In the genomic region with DNA sequence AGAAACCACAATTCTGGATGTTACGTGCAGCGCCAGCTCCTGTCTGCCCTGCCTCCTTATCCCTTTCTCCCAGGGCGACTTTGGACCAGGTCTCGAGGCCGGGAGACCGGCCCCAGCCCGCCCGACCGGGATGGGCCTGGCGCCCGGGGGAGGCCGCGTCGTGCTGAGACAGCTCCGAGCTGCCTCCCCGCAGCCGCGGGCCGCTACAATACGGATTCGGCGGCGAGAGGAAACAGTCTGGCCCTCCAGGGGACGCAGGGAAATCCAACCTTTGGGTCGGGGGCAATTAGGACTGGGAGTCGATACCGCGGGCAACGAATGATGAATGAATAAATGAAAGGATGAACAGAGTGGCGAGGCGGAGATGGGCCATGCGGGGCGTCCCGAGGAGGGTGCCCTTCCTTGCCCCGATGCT, we compare ENCODE assay signal across 9 cellular contexts. TPM values are rescaled to one million over a fixed set of nuclear protein-coding genes. Genes with fewer than 3 reads are reported as not detected.
DNase-seq lines count a peak whose midpoint lies in the region; ATAC-seq and TF ChIP-seq lines count a peak whose summit lies in the region.
"Had no signal": no experiment of that assay in that cellular context is flagged by ENCODE, and none has a peak within 500 bp of the region (broad histone marks: within the 10 kb centered on the region; RNA-seq: fewer than 3 reads in every experiment).

No MANE protein-coding gene starts in this region.

- H3K27me3 ChIP-seq in HCT116 (ENCODE audit: insufficient read depth, low read length) (no peaks in the 10 kb centered on the region), spleen (replicated peaks in 1 of 7) (peaks cover 0 to 51% (median 16%) of the 10 kb centered on the region in 7 donors)

- H3K9me2 ChIP-seq in HCT116 (ENCODE audit: insufficient read depth) = no peaks in the 10 kb centered on the region

- 7 to 24% (median 20%) methylated on average over 29 to 35 of the region's 35 CpGs for WGBS in spleen, 5 donors

- H3K4me1 ChIP-seq in HCT116 (ENCODE audit: control insufficient read depth in 1 of 2, insufficient read depth in 2 of 2, low read length in 2 of 2) (peaks cover 5 to 32% of the 10 kb centered on the region in 2 experiments; a peak in 3 of 4 replicates), spleen (peaks cover 0 to 64% (median 27%) of the 10 kb centered on the region in 6 donors)

- TF ChIP-seq CTCF in HCT116 (IDR thresholded peaks at IDR 0.05 in 2 of 3, conservative IDR thresholded peaks at IDR 0.05 in 1 of 3; ENCODE audit: borderline replicate concordance in 1 of 3, insufficient read depth in 1 of 3, low read depth in 2 of 3, low read length in 2 of 3) (no peak), astrocyte of the spinal cord (IDR thresholded peaks at IDR 0.05; ENCODE audit: low read depth, low read length) (no peak), spleen (IDR thresholded peaks at IDR 0.05 in 8 of 11, conservative IDR thresholded peaks at IDR 0.05 in 3 of 11) (no peak)

- peak overlapping the region; percentile 93 for H3K4me2 ChIP-seq in HCT116 (ENCODE audit: low read length)

- peak overlapping the region; percentile 74 for H3K9ac ChIP-seq in HCT116 (ENCODE audit: low read length)

- H3K4me3 ChIP-seq in HCT116 (replicated peaks in 1 of 2; ENCODE audit: low read depth in 1 of 2, low read length in 2 of 2) = peak overlapping the region; percentile 64 to 78
- peak overlapping the region; percentile 27 for H3K4me3 ChIP-seq in astrocyte of the spinal cord (ENCODE audit: low read depth, low read length)
- H3K4me3 ChIP-seq in spleen = peak overlapping the region; percentile 7 to 68 (median 34)

- CTCF ChIA-PET in HCT116 (lab: Charles Lee) = interaction anchor here (1.2 to 1.5 kb wide), 2 partner anchors 8 to 30 kb away, joined by 4 to 12 read pairs; no protein-coding TSS in a partner anchor

- RAD21 ChIA-PET in HCT116 (lab: Charles Lee; ENCODE audit: low non-redundant PET in 1 of 2, low total read pairs in 2 of 2, uncharacterized antibody in 2 of 2, unreplicated experiment in 2 of 2) = interaction anchor here in 1 of 2 experiments (1.4 kb wide), 1 partner anchor 444 kb away, joined by 3 read pairs; no protein-coding TSS in a partner anchor

- in situ Hi-C loops in astrocyte of the spinal cord (cut with HindIII; ENCODE audit: low sequenced_read_pairs) = no loop called here

- H3K27ac ChIP-seq in HCT116 (ENCODE audit: low read depth, low read length) (peak overlapping the region; percentile 63), spleen (no peak overlapping the region)

- no peak overlapping the region for H2AFZ ChIP-seq in HCT116 (ENCODE audit: low read depth, low read length, poor library complexity, severe bottlenecking)

- H4K20me1 ChIP-seq in HCT116 (ENCODE audit: insufficient read depth) = peaks cover 19% of the 10 kb centered on the region; the same call in 1 of the 2 replicates

- DNase-seq in HCT116 (ENCODE audit: low read depth, low spot score) = no peak
- DNase-seq in astrocyte of the spinal cord (ENCODE audit: low read depth, low spot score) = no peak
- DNase-seq in islet precursor cell = peak; percentile 62
- DNase-seq in spleen = no peak
- DNase-seq in medulla oblongata (ENCODE audit: extremely low spot score) = no peak
- DNase-seq in COR-L47 (lab: John Stamatoyannopoulos, UW) = no peak
- DNase-seq in HUDEP-2 (lab: John Stamatoyannopoulos, UW; ENCODE audit: unreplicated experiment in 76 of 76) = no peak
- no peak for DNase-seq in erythroblast (lab: John Stamatoyannopoulos, UW)
- DNase-seq: KBM-7 had no signal

- POLR2A ChIA-PET in HCT116 (lab: Charles Lee) = interaction anchor here (0.7 to 1.4 kb wide), 4 partner anchors 10 to 91 kb away, joined by 3 to 6 read pairs (median 4); a partner anchor contains a TSS

- TF ChIP-seq POLR2A in HCT116 (IDR thresholded peaks at IDR 0.05; ENCODE audit: borderline replicate concordance, extremely low read depth, insufficient read depth, insufficient read length) = no peak
- TF ChIP-seq POLR2A in spleen (IDR thresholded peaks at IDR 0.05) = no peak
- no peak for TF ChIP-seq POLR2A in erythroblast (IDR thresholded peaks at IDR 0.05; ENCODE audit: low read length)

- no peaks in the 10 kb centered on the region for H3K79me2 ChIP-seq in HCT116 (ENCODE audit: insufficient read depth, low read length)

- intact Hi-C loops in HCT116 (cut with micrococcal nuclease) (no loop called here), spleen (cut with DNase I; ENCODE audit: low total_unique reads) (no loop called here)

- ATAC-seq in HCT116 = peak; percentile 20

- no TSS peak for BruUV-seq in HCT116 (replicated peaks; lab: Mats Ljungman, UMichigan)

- H3K36me3 ChIP-seq in HCT116 (ENCODE audit: control insufficient read depth in 1 of 2, insufficient read depth in 2 of 2, low read length in 2 of 2) = peaks cover 15 to 28% of the 10 kb centered on the region in 2 experiments; a peak in 3 of 4 replicates
- peaks cover 8 to 42% (median 37%) of the 10 kb centered on the region in 6 donors for H3K36me3 ChIP-seq in spleen

- no peak for TF ChIP-seq RAD21 in HCT116 (IDR thresholded peaks at IDR 0.05; ENCODE audit: low read depth)

- H3K9me3 ChIP-seq in HCT116 (ENCODE audit: control insufficient read depth in 1 of 2, insufficient read depth in 1 of 2, low read depth in 1 of 2, low read length in 2 of 2) (no peaks in the 10 kb centered on the region), spleen (no peaks in the 10 kb centered on the region)

TF ChIP-seq in HCT116, 20 proteins besides CTCF, POLR2A, EP300 and RAD21:
- TF ChIP-seq FOSL1 (IDR thresholded peaks at IDR 0.05; ENCODE audit: low read depth) = no peak
- TF ChIP-seq, protein P1, sequence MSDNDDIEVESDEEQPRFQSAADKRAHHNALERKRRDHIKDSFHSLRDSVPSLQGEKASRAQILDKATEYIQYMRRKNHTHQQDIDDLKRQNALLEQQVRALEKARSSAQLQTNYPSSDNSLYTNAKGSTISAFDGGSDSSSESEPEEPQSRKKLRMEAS (IDR thresholded peaks at IDR 0.05) = 0 out of 2 replicates have a peak, but pooled peaks have one; percentile 22
- TF ChIP-seq YY1 (IDR thresholded peaks at IDR 0.05; ENCODE audit: extremely low read depth, insufficient replicate concordance, low read depth, low read length) = no peak
- TF ChIP-seq POLR2AphosphoS5 (IDR thresholded peaks at IDR 0.05; ENCODE audit: low read depth, low read length) = no peak
- TF ChIP-seq ZNF274 (IDR thresholded peaks at IDR 0.05; ENCODE audit: low read depth, low read length) = no peak
- TF ChIP-seq, protein P2, sequence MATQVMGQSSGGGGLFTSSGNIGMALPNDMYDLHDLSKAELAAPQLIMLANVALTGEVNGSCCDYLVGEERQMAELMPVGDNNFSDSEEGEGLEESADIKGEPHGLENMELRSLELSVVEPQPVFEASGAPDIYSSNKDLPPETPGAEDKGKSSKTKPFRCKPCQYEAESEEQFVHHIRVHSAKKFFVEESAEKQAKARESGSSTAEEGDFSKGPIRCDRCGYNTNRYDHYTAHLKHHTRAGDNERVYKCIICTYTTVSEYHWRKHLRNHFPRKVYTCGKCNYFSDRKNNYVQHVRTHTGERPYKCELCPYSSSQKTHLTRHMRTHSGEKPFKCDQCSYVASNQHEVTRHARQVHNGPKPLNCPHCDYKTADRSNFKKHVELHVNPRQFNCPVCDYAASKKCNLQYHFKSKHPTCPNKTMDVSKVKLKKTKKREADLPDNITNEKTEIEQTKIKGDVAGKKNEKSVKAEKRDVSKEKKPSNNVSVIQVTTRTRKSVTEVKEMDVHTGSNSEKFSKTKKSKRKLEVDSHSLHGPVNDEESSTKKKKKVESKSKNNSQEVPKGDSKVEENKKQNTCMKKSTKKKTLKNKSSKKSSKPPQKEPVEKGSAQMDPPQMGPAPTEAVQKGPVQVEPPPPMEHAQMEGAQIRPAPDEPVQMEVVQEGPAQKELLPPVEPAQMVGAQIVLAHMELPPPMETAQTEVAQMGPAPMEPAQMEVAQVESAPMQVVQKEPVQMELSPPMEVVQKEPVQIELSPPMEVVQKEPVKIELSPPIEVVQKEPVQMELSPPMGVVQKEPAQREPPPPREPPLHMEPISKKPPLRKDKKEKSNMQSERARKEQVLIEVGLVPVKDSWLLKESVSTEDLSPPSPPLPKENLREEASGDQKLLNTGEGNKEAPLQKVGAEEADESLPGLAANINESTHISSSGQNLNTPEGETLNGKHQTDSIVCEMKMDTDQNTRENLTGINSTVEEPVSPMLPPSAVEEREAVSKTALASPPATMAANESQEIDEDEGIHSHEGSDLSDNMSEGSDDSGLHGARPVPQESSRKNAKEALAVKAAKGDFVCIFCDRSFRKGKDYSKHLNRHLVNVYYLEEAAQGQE (IDR thresholded peaks at IDR 0.05; ENCODE audit: low read depth) = no peak

RNA-seq across cellular contexts. Expression of a gene that starts 0.5 kb away (rescaled TPM):
- total RNA-seq in HCT116 (2021; ENCODE audit: unreplicated experiment) (8.0 TPM), spleen (under 1 TPM in 1 of 7 donors, not detected in 6; 0.34 TPM)
- 2.9 and 3.8 TPM in 2 replicates for polyA plus RNA-seq in HCT116 (2012)
- polyA plus RNA-seq in spleen = under 1 TPM; 0.03 to 0.11 (median 0.06) TPM

RNA-seq across cellular contexts. Expression of a gene that starts 33.9 kb away (rescaled TPM):
- total RNA-seq in HCT116 (2021; ENCODE audit: unreplicated experiment) = 1,664 TPM
- 2,370 and 2,533 TPM in 2 replicates for polyA plus RNA-seq in HCT116 (2012)
- 100 to 1,000 TPM; 333 to 543 (median 379) TPM for total RNA-seq in spleen
- 100 to 1,000 TPM; 156 to 250 (median 187) TPM for polyA plus RNA-seq in spleen
